In the genomic region with DNA sequence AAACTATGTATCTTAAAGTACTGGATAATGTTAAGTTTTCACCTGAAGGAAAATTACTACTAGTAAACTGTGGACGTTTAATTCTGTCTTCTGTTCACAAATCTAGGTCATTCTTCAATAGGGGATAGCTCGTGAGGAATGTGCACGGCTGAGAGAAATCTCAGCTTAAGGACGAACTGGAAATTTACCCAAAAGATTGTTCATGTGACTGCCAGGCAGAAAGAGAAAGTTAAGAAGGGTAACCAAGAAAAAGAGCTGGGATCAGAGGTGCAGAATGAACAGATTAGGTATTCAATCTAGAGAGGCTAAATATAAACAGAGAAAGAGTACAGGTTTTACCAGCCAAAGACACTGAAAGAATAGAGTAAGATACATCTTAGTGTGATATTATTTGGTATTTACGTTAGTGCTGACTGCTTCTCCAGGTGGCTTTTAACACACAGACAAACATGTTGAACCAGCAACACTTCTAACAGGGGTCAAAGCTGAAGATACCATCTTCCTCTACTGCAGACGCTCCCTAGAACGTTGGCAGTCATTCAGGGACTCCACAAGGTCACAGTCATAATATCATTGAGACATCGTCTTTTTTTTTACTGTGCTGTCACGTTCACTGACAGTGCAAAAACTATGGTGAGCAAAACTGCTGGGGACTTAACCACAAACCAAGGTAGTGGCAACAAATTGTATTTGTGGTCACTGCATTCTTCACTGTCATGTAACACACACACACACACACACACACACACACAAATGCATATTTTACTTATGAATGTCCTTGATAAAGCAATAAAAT, we compare ENCODE assay signal across 11 cellular contexts.
DNase-seq lines count a peak whose midpoint lies in the region; ATAC-seq and TF ChIP-seq lines count a peak whose summit lies in the region.
"Had no signal": no experiment of that assay in that cellular context is flagged by ENCODE, and none has a peak within 500 bp of the region (broad histone marks: within the 10 kb centered on the region; RNA-seq: fewer than 3 reads in every experiment).

No MANE protein-coding gene starts in this region.

- DNase-seq in Caco-2: no peak
- peak; percentile 48 for DNase-seq in amniotic epithelial cell (ENCODE audit: low read depth)
- peak in 1 of 3 donors; percentile 5 for DNase-seq in mucosa of descending colon
- no peak for DNase-seq in amniotic stem cell (lab: John Stamatoyannopoulos, UW)
- DNase-seq in NCI-H2107 treated with DMSO at 0.1 percent for 48 hours (lab: John Stamatoyannopoulos, UW; ENCODE audit: unreplicated experiment): no peak
- no peak for DNase-seq in spleen
- DNase-seq: DMS153, NCI-H446 treated with DMSO at 0.1 percent for 48 hours, nephron progenitor cell had no signal

- peak overlapping the region; percentile 73 for H3K4me2 ChIP-seq in KMS-11

- no peak overlapping the region for H3K9ac ChIP-seq in KMS-11

- H3K79me2 ChIP-seq in KMS-11 (ENCODE audit: insufficient read depth, low read depth): no peaks in the 10 kb centered on the region

- no TSS peak for BruUV-seq in Caco-2 (replicated peaks; lab: Mats Ljungman, UMichigan)

- no peaks in the 10 kb centered on the region for H3K27me3 ChIP-seq in Caco-2 (replicated peaks; ENCODE audit: control insufficient read depth, insufficient read depth, low read length)
- no peaks in the 10 kb centered on the region for H3K27me3 ChIP-seq in KMS-11 (ENCODE audit: insufficient read depth, low read depth)
- H3K27me3 ChIP-seq in spleen (replicated peaks in 1 of 7): no peaks in the 10 kb centered on the region

- H3K9me3 Mint-ChIP-seq in Caco-2 (ENCODE audit: unreplicated experiment): peaks cover 33% of the 10 kb centered on the region

- ATAC-seq in mucosa of descending colon (peak; percentile 26), GM19397 (IDR thresholded peaks at IDR 0.05; ENCODE audit: unreplicated experiment) (no peak)

- H3K4me1 Mint-ChIP-seq in Caco-2 (ENCODE audit: low read depth, unreplicated experiment): peaks cover 6% of the 10 kb centered on the region

- TF ChIP-seq CTCF in Caco-2 (IDR thresholded peaks at IDR 0.05; ENCODE audit: insufficient read depth in 1 of 2, low read depth in 1 of 2, low read length in 1 of 2, severe bottlenecking in 1 of 2, unreplicated experiment in 1 of 2) (no peak), KMS-11 (conservative IDR thresholded peaks at IDR 0.05; ENCODE audit: low read depth, low read length) (no peak), mucosa of descending colon (IDR thresholded peaks at IDR 0.05) (no peak), spleen (IDR thresholded peaks at IDR 0.05 in 8 of 11, conservative IDR thresholded peaks at IDR 0.05 in 3 of 11) (no peak)

- H3K4me3 ChIP-seq in Caco-2 (ENCODE audit: low read depth, low read length) (no peak overlapping the region), KMS-11 (IDR thresholded peaks at IDR 0.05; ENCODE audit: insufficient read depth, low read depth, low read length) (no peak overlapping the region), mucosa of descending colon (no peak overlapping the region), spleen (no peak overlapping the region)

- no peaks in the 10 kb centered on the region for H3K27me3 Mint-ChIP-seq in Caco-2 (ENCODE audit: insufficient read depth, unreplicated experiment)

- CTCF ChIA-PET in Caco-2 (lab: Charles Lee): no interaction called here

- H3K36me3 Mint-ChIP-seq in Caco-2 (ENCODE audit: insufficient read depth, unreplicated experiment): no peaks in the 10 kb centered on the region

- 31 to 40% (median 33%) methylated on average over 9 of the region's 9 CpGs for WGBS in spleen, 5 donors

- H3K27ac Mint-ChIP-seq in Caco-2 (ENCODE audit: unreplicated experiment): peak overlapping the region; percentile 67
- H3K27ac Mint-ChIP-seq: nephron progenitor cell had no signal

- H4K20me1 ChIP-seq in KMS-11 (ENCODE audit: insufficient read depth): no peaks in the 10 kb centered on the region

- intact Hi-C loops in Caco-2 (cut with micrococcal nuclease; ENCODE audit: unreplicated experiment) (no loop called here), mucosa of descending colon (cut with DNase I, micrococcal nuclease) (no loop called here), spleen (cut with DNase I; ENCODE audit: low total_unique reads) (no loop called here)

- TF ChIP-seq POLR2A in spleen (IDR thresholded peaks at IDR 0.05): no peak

- peak overlapping the region; percentile 69 for H2AFZ ChIP-seq in KMS-11 (ENCODE audit: low read depth)

- H3K4me3 Mint-ChIP-seq in Caco-2 (ENCODE audit: unreplicated experiment): no peak overlapping the region
- H3K4me3 Mint-ChIP-seq: nephron progenitor cell had no signal

- H3K27ac ChIP-seq in KMS-11: peak overlapping the region; percentile 56
- no peak overlapping the region for H3K27ac ChIP-seq in spleen

- no peaks in the 10 kb centered on the region for H3K36me3 ChIP-seq in Caco-2 (ENCODE audit: control insufficient read depth, insufficient read depth, low read length)
- no peaks in the 10 kb centered on the region for H3K36me3 ChIP-seq in KMS-11 (ENCODE audit: insufficient read depth)
- H3K36me3 ChIP-seq in mucosa of descending colon (ENCODE audit: low read depth): no peaks in the 10 kb centered on the region
- H3K36me3 ChIP-seq in spleen: no peaks in the 10 kb centered on the region

- POLR2A ChIA-PET in Caco-2 (lab: Charles Lee): no interaction called here

- H3K9me3 ChIP-seq in Caco-2: peaks cover 28% of the 10 kb centered on the region
- H3K9me3 ChIP-seq in mucosa of descending colon: no peaks in the 10 kb centered on the region
- H3K9me3 ChIP-seq in spleen: peaks cover 0 to 14% (median 4%) of the 10 kb centered on the region in 8 donors

- H3K4me1 ChIP-seq in Caco-2: no peaks in the 10 kb centered on the region
- peaks cover 30% of the 10 kb centered on the region for H3K4me1 ChIP-seq in KMS-11 (ENCODE audit: low read depth, poor library complexity, severe bottlenecking)
- no peaks in the 10 kb centered on the region for H3K4me1 ChIP-seq in mucosa of descending colon (ENCODE audit: low read depth)
- peaks cover 3 to 13% (median 8%) of the 10 kb centered on the region in 6 donors for H3K4me1 ChIP-seq in spleen
